ENCODE assay signal across 30 cellular contexts in genomic region chr7:2787251-2787968, GRCh38. TPM values are rescaled to one million over a fixed set of nuclear protein-coding genes. Genes with fewer than 3 reads are reported as not detected.
A peak's percentile ranks its signal among the peaks of the same experiment; 100 is the strongest.
DNase-seq lines count a peak whose midpoint lies in the region; ATAC-seq, FAIRE-seq and TF ChIP-seq lines count a peak whose summit lies in the region.
"Had no signal": no experiment of that assay in that cellular context is flagged by ENCODE, and none has a peak within 500 bp of the region (broad histone marks: within the 10 kb centered on the region; RNA-seq: fewer than 3 reads in every experiment).

No MANE protein-coding gene starts in this region.

- CTCF ChIA-PET in H1 (lab: Charles Lee; ENCODE audit: partially characterized antibody), result interaction anchor here (0.7 to 2.6 kb wide), 12 partner anchors 9 to 302 kb away, joined by 3 to 7 read pairs (median 4); no protein-coding TSS in a partner anchor

- H2AFZ ChIP-seq in H1 (ENCODE audit: low read length), result no peak overlapping the region
- no peak overlapping the region for H2AFZ ChIP-seq in mesenchymal stem cell (ENCODE audit: low read depth, low read length)
- no peak overlapping the region for H2AFZ ChIP-seq in smooth muscle cell (ENCODE audit: low read depth)
- H2AFZ ChIP-seq: neural progenitor cell had no signal

- H3K9me3 Mint-ChIP-seq in natural killer cell, result no peaks in the 10 kb centered on the region
- H3K9me3 Mint-ChIP-seq: activated naive CD4-positive, alpha-beta T cell treated with anti-CD3 and anti-CD28 coated beads, Interleukin-2, amount 50 U/mL, for 72 hours; activated T-helper 1 cell treated with anti-CD3 and anti-CD28 coated beads, Interleukin-12 subunit alpha, Interleukin-12 subunit beta, Interleukin-2, Interleukin-4 antibody, amounts not matched to agents 30 ng/mL and 10 ng/mL and 1 ng/mL, durations not matched to agents 14 hours and 24 hours and 36 hours; stimulated activated naive CD8-positive, alpha-beta T cell treated with anti-CD3 and anti-CD28 coated beads, Interleukin-15, amount 100 ng/mL, for 72 hours; type B pancreatic cell had no signal

- H2BK15ac ChIP-seq in H1 (ENCODE audit: low read length) (no peak overlapping the region), mesenchymal stem cell (ENCODE audit: low read depth, poor library complexity, severe bottlenecking) (no peak overlapping the region)

- H3K9me3 ChIP-seq in H1 (ENCODE audit: insufficient read depth in 2 of 2, low read depth in 1 of 2, low read length in 1 of 2), result no peaks in the 10 kb centered on the region
- H3K9me3 ChIP-seq in mesenchymal stem cell (ENCODE audit: control insufficient read depth, low read length), result no peaks in the 10 kb centered on the region
- no peaks in the 10 kb centered on the region for H3K9me3 ChIP-seq in smooth muscle cell (replicated peaks; ENCODE audit: low read depth)
- H3K9me3 ChIP-seq: ascending aorta, BE2C, prostate gland, SJSA1 had no signal

- peaks cover 8 to 11% of the 10 kb centered on the region in 2 experiments for H4K20me1 ChIP-seq in H1 (replicated peaks in 1 of 2; ENCODE audit: control insufficient read depth in 1 of 2, insufficient read depth in 2 of 2, low read length in 2 of 2)
- H4K20me1 ChIP-seq in smooth muscle cell (ENCODE audit: low read depth), result peaks cover 34% of the 10 kb centered on the region

- H4K5ac ChIP-seq in H1 (ENCODE audit: insufficient read length, low read depth, low read length), result no peak overlapping the region

- no peak overlapping the region for H3K18ac ChIP-seq in H1 (ENCODE audit: extremely low read depth, low read length)
- H3K18ac ChIP-seq in mesenchymal stem cell (ENCODE audit: low read depth in 1 of 2, low read length in 2 of 2), result peak overlapping the region in 1 of 2 experiments; percentile 1

- H3K4me3 ChIP-seq in H1 (ENCODE audit: extremely low read depth in 1 of 4, insufficient read depth in 2 of 4, low read depth in 3 of 4, low read length in 4 of 4), result no peak overlapping the region
- no peak overlapping the region for H3K4me3 ChIP-seq in mesenchymal stem cell (ENCODE audit: insufficient read depth in 1 of 2, low read depth in 1 of 2, low read length in 2 of 2)
- no peak overlapping the region for H3K4me3 ChIP-seq in smooth muscle cell
- H3K4me3 ChIP-seq: ascending aorta, neural progenitor cell, prostate gland, SJSA1 had no signal

- intact Hi-C loops in natural killer cell (cut with micrococcal nuclease), result no loop called here

- H2BK12ac ChIP-seq in H1 (ENCODE audit: low read depth, low read length), result no peak overlapping the region
- H2BK12ac ChIP-seq in mesenchymal stem cell (ENCODE audit: low read length in 2 of 2), result no peak overlapping the region

- H4K91ac ChIP-seq in H1 (replicated peaks; ENCODE audit: insufficient read length, low read length) (no peak overlapping the region), mesenchymal stem cell (ENCODE audit: low read length) (no peak overlapping the region)

- WGBS in H1 (ENCODE audit: extremely low coverage in 1 of 2, insufficient coverage in 1 of 2, insufficient read length in 1 of 2, insufficient replicate concordance in 2 of 2, low coverage in 1 of 2, low lambda C conversion rate in 2 of 2, missing lambda C conversion rate in 1 of 2), 2 experiments, result 90% methylated on average over 24 of the region's 24 CpGs; no CpG with 5 or more reads in 1 of the 2 experiments
- WGBS in mesenchymal stem cell, result 96% methylated on average over 24 of the region's 24 CpGs
- 40% methylated on average over 24 of the region's 24 CpGs for WGBS in smooth muscle cell (ENCODE audit: low lambda C conversion rate)

- H3K56ac ChIP-seq in H1 (replicated peaks; ENCODE audit: insufficient read length, low read depth, low read length), result no peak overlapping the region

- H2AK5ac ChIP-seq in H1 (ENCODE audit: low read depth, low read length) (no peak overlapping the region), mesenchymal stem cell (ENCODE audit: low read length, severe bottlenecking) (peak overlapping the region; percentile 23)

- H3K36me3 ChIP-seq in H1 (ENCODE audit: control insufficient read depth in 2 of 4, insufficient read depth in 4 of 4, low read length in 3 of 4), result peaks cover 7 to 18% (median 11%) of the 10 kb centered on the region in 4 experiments; a peak in 7 of 8 replicates
- peaks cover 51 to 54% of the 10 kb centered on the region in 2 experiments for H3K36me3 ChIP-seq in mesenchymal stem cell (ENCODE audit: control insufficient read depth in 1 of 2, insufficient read depth in 2 of 2, low read depth in 1 of 2, low read length in 2 of 2)
- H3K36me3 ChIP-seq in smooth muscle cell (ENCODE audit: low read depth), result no peaks in the 10 kb centered on the region
- H3K36me3 ChIP-seq: neural progenitor cell, prostate gland had no signal

- peaks cover 6 to 9% of the 10 kb centered on the region in 2 donors for H3K4me1 Mint-ChIP-seq in natural killer cell
- H3K4me1 Mint-ChIP-seq: neural progenitor cell had no signal

- no peak overlapping the region for H2BK20ac ChIP-seq in H1 (ENCODE audit: low read length)

- no peak overlapping the region for H3K4me3 Mint-ChIP-seq in natural killer cell
- H3K4me3 Mint-ChIP-seq: activated T-helper 1 cell treated with anti-CD3 and anti-CD28 coated beads, Interleukin-12 subunit alpha, Interleukin-12 subunit beta, Interleukin-2, Interleukin-4 antibody, amounts not matched to agents 30 ng/mL and 10 ng/mL and 1 ng/mL, durations not matched to agents 14 hours and 24 hours and 36 hours; neural progenitor cell; stimulated activated naive CD8-positive, alpha-beta T cell treated with anti-CD3 and anti-CD28 coated beads, Interleukin-15, amount 100 ng/mL, for 72 hours; type B pancreatic cell had no signal

- peak; percentile 30 for DNase-seq in activated CD8-positive, alpha-beta memory T cell treated with anti-CD3 and anti-CD28 coated beads for 24 hours
- no peak for DNase-seq in activated CD8-positive, alpha-beta memory T cell treated with anti-CD3 and anti-CD28 coated beads, Interleukin-2, amount 50 U/mL, for 48 hours
- DNase-seq in H1 (ENCODE audit: low read depth in 1 of 2, low spot score in 2 of 2) (no peak), mesenchymal stem cell (peak; percentile 54), smooth muscle cell (lab: John Stamatoyannopoulos, UW; ENCODE audit: unreplicated experiment) (no peak), substantia nigra (lab: John Stamatoyannopoulos, UW) (no peak), natural killer cell (no peak), cerebellum (ENCODE audit: low spot score) (no peak)
- DNase-seq: 8988T; activated CD4-positive, alpha-beta T cell treated with anti-CD3 and anti-CD28 coated beads for 48 hours; effector CD4-positive, alpha-beta T cell; left cardiac atrium; NCI-H1105; NCI-H2081 treated with DMSO at 0.1 percent for 48 hours; NCI-H446; stimulated activated CD4-positive, alpha-beta T cell treated with anti-CD3 and anti-CD28 coated beads, Interleukin-4, amount 100 ng/mL, for 1 hour; stimulated activated naive CD8-positive, alpha-beta T cell treated with anti-CD3 and anti-CD28 coated beads, Interleukin-15, amount 100 ng/mL, for 72 hours; T-helper 2 cell had no signal

- H2BK120ac ChIP-seq in H1 (replicated peaks; ENCODE audit: low read depth, low read length), result no peak overlapping the region
- no peak overlapping the region for H2BK120ac ChIP-seq in mesenchymal stem cell (ENCODE audit: low read depth, low read length)

- no peaks in the 10 kb centered on the region for H3K23me2 ChIP-seq in H1 (ENCODE audit: low read depth, low read length)

- no peak for TF ChIP-seq RAD21 in H1 (IDR thresholded peaks at IDR 0.05 in 1 of 2, conservative IDR thresholded peaks at IDR 0.05 in 1 of 2; ENCODE audit: low read depth in 2 of 2, low read length in 2 of 2)

- H3K79me2 ChIP-seq in H1 (ENCODE audit: control insufficient read depth in 1 of 2, insufficient read depth in 2 of 2, low read length in 2 of 2), result peaks cover 0 to 76% of the 10 kb centered on the region in 2 experiments; a peak in 2 of 4 replicates
- peaks cover 32% of the 10 kb centered on the region for H3K79me2 ChIP-seq in smooth muscle cell (ENCODE audit: low read depth)

- no peak for ATAC-seq in natural killer cell
- ATAC-seq: activated naive CD4-positive, alpha-beta T cell treated with anti-CD3 and anti-CD28 coated beads, Interleukin-2, amount 50 U/mL, for 72 hours; HepG2; stimulated activated naive CD8-positive, alpha-beta T cell treated with anti-CD3 and anti-CD28 coated beads, Interleukin-15, amount 100 ng/mL, for 72 hours had no signal

- H3K14ac ChIP-seq in H1 (ENCODE audit: insufficient read length) (no peak overlapping the region), mesenchymal stem cell (ENCODE audit: low read length in 2 of 2) (no peak overlapping the region)

- no peak overlapping the region for H2BK5ac ChIP-seq in H1 (ENCODE audit: low read depth, low read length)
- H2BK5ac ChIP-seq in mesenchymal stem cell (ENCODE audit: low read depth, low read length, poor library complexity, severe bottlenecking), result no peak overlapping the region

- FAIRE-seq in H1 (lab: Jason Lieb, UNC), result no peak
- FAIRE-seq: GM12891, GM19239, HepG2 had no signal

- no peaks in the 10 kb centered on the region for H3K27me3 ChIP-seq in H1 (replicated peaks in 1 of 4; ENCODE audit: control insufficient read depth in 3 of 4, extremely low read depth in 1 of 4, insufficient read depth in 3 of 4, low read length in 3 of 4)
- H3K27me3 ChIP-seq in mesenchymal stem cell (ENCODE audit: control insufficient read depth in 1 of 2, insufficient read depth in 1 of 2, low read length in 2 of 2), result no peaks in the 10 kb centered on the region
- no peaks in the 10 kb centered on the region for H3K27me3 ChIP-seq in smooth muscle cell (ENCODE audit: low read depth)
- H3K27me3 ChIP-seq: ascending aorta, BE2C, neural progenitor cell, SJSA1 had no signal

- TF ChIP-seq CTCF in H1 (IDR thresholded peaks at IDR 0.05; ENCODE audit: control extremely low read depth in 1 of 3, insufficient read depth in 1 of 3, low read depth in 1 of 3, low read length in 3 of 3) (no peak), smooth muscle cell (IDR thresholded peaks at IDR 0.05; ENCODE audit: borderline replicate concordance, insufficient read depth, poor library complexity, severe bottlenecking) (no peak), natural killer cell (IDR thresholded peaks at IDR 0.05) (no peak)

- H3K23ac ChIP-seq in H1 (ENCODE audit: insufficient read length), result no peak overlapping the region
- H3K23ac ChIP-seq in mesenchymal stem cell (ENCODE audit: low read length in 2 of 2), result no peak overlapping the region

- H4K8ac ChIP-seq in H1 (ENCODE audit: extremely low read depth, insufficient read depth, low read length) (peak overlapping the region; percentile 77), mesenchymal stem cell (ENCODE audit: low read length) (no peak overlapping the region)

- H3K27me3 Mint-ChIP-seq in natural killer cell (ENCODE audit: low read depth in 2 of 2), result no peaks in the 10 kb centered on the region
- H3K27me3 Mint-ChIP-seq: stimulated activated naive CD8-positive, alpha-beta T cell treated with anti-CD3 and anti-CD28 coated beads, Interleukin-15, amount 100 ng/mL, for 72 hours had no signal

- no peaks in the 10 kb centered on the region for H3K36me3 Mint-ChIP-seq in natural killer cell
- H3K36me3 Mint-ChIP-seq: activated naive CD4-positive, alpha-beta T cell treated with anti-CD3 and anti-CD28 coated beads, Interleukin-2, amount 50 U/mL, for 72 hours had no signal

- TF ChIP-seq EP300 in H1 (IDR thresholded peaks at IDR 0.05; ENCODE audit: borderline replicate concordance in 1 of 2, low read depth in 2 of 2, low read length in 2 of 2), result no peak

- H3K79me1 ChIP-seq in H1 (ENCODE audit: low read depth, low read length) (peaks cover 12% of the 10 kb centered on the region; the same call in 1 of the 2 replicates), mesenchymal stem cell (replicated peaks; ENCODE audit: low read length, poor library complexity, severe bottlenecking) (peaks cover 32% of the 10 kb centered on the region)

- H3K4me2 ChIP-seq in H1 (ENCODE audit: insufficient read depth in 1 of 2, low read depth in 2 of 2, low read length in 2 of 2) (no peak overlapping the region), mesenchymal stem cell (ENCODE audit: low read length, poor library complexity, severe bottlenecking) (no peak overlapping the region), smooth muscle cell (peak overlapping the region; percentile 45)
- H3K4me2 ChIP-seq: neural progenitor cell had no signal

- TF ChIP-seq POLR2A in H1 (IDR thresholded peaks at IDR 0.05; ENCODE audit: control extremely low read depth in 1 of 2, low read depth in 2 of 2, low read length in 2 of 2), result no peak

- H3K27ac ChIP-seq in H1 (ENCODE audit: low read depth, low read length) (no peak overlapping the region), mesenchymal stem cell (ENCODE audit: low read length, poor library complexity, severe bottlenecking) (no peak overlapping the region), smooth muscle cell (ENCODE audit: low read depth) (peak overlapping the region; percentile 96), substantia nigra (ENCODE audit: low read depth, low read length, poor library complexity, severe bottlenecking) (no peak overlapping the region)
- H3K27ac ChIP-seq: ascending aorta, HL-60, neural progenitor cell, prostate gland, SJSA1 had no signal

- H3K9ac ChIP-seq in H1 (replicated peaks in 1 of 4; ENCODE audit: extremely low read depth in 1 of 4, low read depth in 3 of 4, low read length in 3 of 4), result no peak overlapping the region
- no peak overlapping the region for H3K9ac ChIP-seq in mesenchymal stem cell (ENCODE audit: low read length)
- peak overlapping the region; percentile 82 for H3K9ac ChIP-seq in smooth muscle cell (ENCODE audit: low read depth)
- H3K9ac ChIP-seq: neural progenitor cell had no signal

- POLR2A ChIA-PET in H1 (lab: Charles Lee; ENCODE audit: partially characterized antibody), result interaction anchor here (0.6 to 1.9 kb wide), 3 partner anchors 10 to 29 kb away, joined by 3 to 5 read pairs (median 4); no protein-coding TSS in a partner anchor

- H3K4me1 ChIP-seq in H1 (replicated peaks in 1 of 4; ENCODE audit: control insufficient read depth in 3 of 4, insufficient read depth in 4 of 4, low read length in 3 of 4) (no peaks in the 10 kb centered on the region), mesenchymal stem cell (ENCODE audit: control insufficient read depth, insufficient read depth, low read depth, low read length) (peaks cover 31% of the 10 kb centered on the region), smooth muscle cell (ENCODE audit: low read depth) (no peaks in the 10 kb centered on the region)
- H3K4me1 ChIP-seq: neural progenitor cell, prostate gland had no signal

- no peak overlapping the region for H3K4ac ChIP-seq in H1 (replicated peaks; ENCODE audit: insufficient read length, low read depth, low read length)
- H3K4ac ChIP-seq in mesenchymal stem cell (ENCODE audit: low read depth in 1 of 2, low read length in 2 of 2), result no peak overlapping the region

- H3K27ac Mint-ChIP-seq in natural killer cell, result no peak overlapping the region
- H3K27ac Mint-ChIP-seq: activated naive CD4-positive, alpha-beta T cell treated with anti-CD3 and anti-CD28 coated beads, Interleukin-2, amount 50 U/mL, for 72 hours; activated T-helper 1 cell treated with anti-CD3 and anti-CD28 coated beads, Interleukin-12 subunit alpha, Interleukin-12 subunit beta, Interleukin-2, Interleukin-4 antibody, amounts not matched to agents 30 ng/mL and 10 ng/mL and 1 ng/mL, durations not matched to agents 14 hours and 24 hours and 36 hours; stimulated activated naive CD8-positive, alpha-beta T cell treated with anti-CD3 and anti-CD28 coated beads, Interleukin-15, amount 100 ng/mL, for 72 hours; type B pancreatic cell had no signal

- H3F3A ChIP-seq in smooth muscle cell (ENCODE audit: low read depth), result peaks cover 17% of the 10 kb centered on the region

RNA-seq across cellular contexts. Expression of gene GNA12, which starts 56.7 kb away (rescaled TPM):
- total RNA-seq in H1 (2021; fragmentation: NEBNext Ultra II Directional; extraction: Animal tissue kit (Norgen Biotek cat#: 25700)), result 95.6 and 96.5 TPM in 2 replicates
- polyA plus RNA-seq in H1 (2011; rRNA removed) (109 and 121 TPM in 2 replicates), smooth muscle cell (34.7 and 41.2 TPM in 2 replicates)
- 92.3 TPM for polyA plus RNA-seq in H1 (2011; cell fraction: cytosol; rRNA removed)
- 152 TPM for polyA plus RNA-seq in H1 (2011; cell fraction: nucleus; rRNA removed)
- polyA plus RNA-seq in H1 (2012, experiment 1 of 2), result 61.6 to 94.7 TPM (median 83.3 TPM) in 4 replicates
- polyA plus RNA-seq in H1 (2012, experiment 2 of 2), result 78.3 TPM
- polyA plus RNA-seq in H1 (2013, experiment 1 of 2), result 62.9 TPM
- polyA plus RNA-seq in H1 (2013, experiment 2 of 2), result 65.3 TPM
- 176 and 215 TPM in 2 replicates for polyA minus RNA-seq in H1 (2011; rRNA and poly(A)+ RNA removed)
- polyA minus RNA-seq in H1 (2011; cell fraction: cytosol; rRNA and poly(A)+ RNA removed), result 71.7 TPM
- 67.7 TPM for polyA minus RNA-seq in H1 (2011; cell fraction: nucleus; rRNA and poly(A)+ RNA removed)
- polyA plus RNA-seq in mesenchymal stem cell (2013, experiment 1 of 2), result 78.8 TPM
- polyA plus RNA-seq in mesenchymal stem cell (2013, experiment 2 of 2), result 79.8 TPM
- total RNA-seq in smooth muscle cell (20.3 and 32.9 TPM in 2 replicates), natural killer cell (10 to 100 TPM; 12.6 to 20.2 (median 19.5) TPM), cerebellum (24.1 TPM)

Comparison
In these comparisons a context has a peak if more than half of its experiments do, and no peak if none do; other contexts are left out.
1. DNase-seq: peak in activated CD8-positive, alpha-beta memory T cell treated with anti-CD3 and anti-CD28 coated beads for 24 hours (single experiment) and mesenchymal stem cell (single experiment); none in activated CD8-positive, alpha-beta memory T cell treated with anti-CD3 and anti-CD28 coated beads, Interleukin-2, amount 50 U/mL, for 48 hours (single experiment), H1 (0 of 2), smooth muscle cell (single experiment), substantia nigra (0 of 49), natural killer cell (single experiment) and cerebellum (single experiment).